In genomic region chr13:79675931-79676658, GRCh38 we compare ENCODE assay signal across 25 cellular contexts.
A peak's percentile ranks its signal among the peaks of the same experiment; 100 is the strongest.
DNase-seq lines count a peak whose midpoint lies in the region; ATAC-seq and TF ChIP-seq lines count a peak whose summit lies in the region.
"Had no signal": no experiment of that assay in that cellular context is flagged by ENCODE, and none has a peak within 500 bp of the region (broad histone marks: within the 10 kb centered on the region; RNA-seq: fewer than 3 reads in every experiment).

No MANE protein-coding gene starts in this region.

- H3K4me3 Mint-ChIP-seq in WTC11: no peak overlapping the region
- H3K4me3 Mint-ChIP-seq: activated CD8-positive, alpha-beta T cell treated with anti-CD3 and anti-CD28 coated beads, Interleukin-2, amount 10 ng/mL, durations not matched to agents 7 days and 5 days; activated naive CD8-positive, alpha-beta T cell treated with anti-CD3 and anti-CD28 coated beads, Interleukin-2, amount 10 ng/mL, durations not matched to agents 7 days and 5 days; B cell; CD8-positive, alpha-beta memory T cell; naive B cell; T-helper 1 cell treated with Interleukin-12 subunit alpha and Interleukin-12 subunit beta and Interleukin-4 antibody, amounts not matched to agents 30 μg/mL and 1 μg/mL, for 36 hours; type B pancreatic cell had no signal

- H3K36me3 Mint-ChIP-seq in WTC11: no peaks in the 10 kb centered on the region
- H3K36me3 Mint-ChIP-seq: activated naive CD8-positive, alpha-beta T cell treated with anti-CD3 and anti-CD28 coated beads, Interleukin-2, amount 10 ng/mL, durations not matched to agents 7 days and 5 days; CD8-positive, alpha-beta memory T cell; naive B cell; type B pancreatic cell had no signal

- H3K4me3 ChIP-seq in heart right ventricle: no peak overlapping the region
- no peak overlapping the region for H3K4me3 ChIP-seq in mucosa of descending colon
- H3K4me3 ChIP-seq: ascending aorta, SK-N-MC, smooth muscle cell had no signal

- DNase-seq in DMS153 treated with DMSO at 0.1 percent for 48 hours (lab: John Stamatoyannopoulos, UW; ENCODE audit: unreplicated experiment) (peak; percentile 24), WTC11 (ENCODE audit: low spot score) (no peak), heart right ventricle (no peak), mucosa of descending colon (no peak), NCI-H1105 (lab: John Stamatoyannopoulos, UW) (no peak), NCI-H2029 treated with DMSO at 0.1 percent for 48 hours (lab: John Stamatoyannopoulos, UW) (no peak), Kasumi-1 (lab: John Stamatoyannopoulos, UW) (no peak), GM10266 (ENCODE audit: extremely low spot score) (no peak)
- DNase-seq: activated CD4-positive, CD25-positive, alpha-beta regulatory T cell treated with anti-CD3 and anti-CD28 coated beads, Interleukin-2, amount 50 U/mL, for 72 hours; activated CD8-positive, alpha-beta T cell treated with anti-CD3 and anti-CD28 coated beads, Interleukin-2, amount 10 ng/mL, durations not matched to agents 7 days and 5 days; activated naive CD8-positive, alpha-beta T cell treated with anti-CD3 and anti-CD28 coated beads, Interleukin-2, amount 10 ng/mL, durations not matched to agents 7 days and 5 days; activated T-cell treated with anti-CD3 and anti-CD28 coated beads for 4 hours; CD8-positive, alpha-beta memory T cell; naive B cell; NCI-H1048; NCI-H2029; NCI-H226; occipital lobe; stimulated activated CD4-positive, alpha-beta T cell treated with anti-CD3 and anti-CD28 coated beads, Interleukin-1b, Interleukin-23, amount 100 ng/mL, for 48 hours had no signal

- peak overlapping the region in 6 of 10 donors; percentile 51 to 73 (median 66) for H3K27ac ChIP-seq in heart right ventricle
- H3K27ac ChIP-seq: ascending aorta, SK-N-MC had no signal

- no peak overlapping the region for H3K27ac Mint-ChIP-seq in WTC11
- H3K27ac Mint-ChIP-seq: activated CD8-positive, alpha-beta T cell treated with anti-CD3 and anti-CD28 coated beads, Interleukin-2, amount 10 ng/mL, durations not matched to agents 7 days and 5 days; activated naive CD8-positive, alpha-beta T cell treated with anti-CD3 and anti-CD28 coated beads, Interleukin-2, amount 10 ng/mL, durations not matched to agents 7 days and 5 days; B cell; naive B cell; T-helper 1 cell treated with Interleukin-12 subunit alpha and Interleukin-12 subunit beta and Interleukin-4 antibody, amounts not matched to agents 30 μg/mL and 1 μg/mL, for 36 hours had no signal

- H3K4me1 Mint-ChIP-seq in WTC11: peaks cover 15% of the 10 kb centered on the region
- H3K4me1 Mint-ChIP-seq: activated naive CD8-positive, alpha-beta T cell treated with anti-CD3 and anti-CD28 coated beads, Interleukin-2, amount 10 ng/mL, durations not matched to agents 7 days and 5 days; B cell; CD8-positive, alpha-beta memory T cell; naive B cell had no signal

- no peaks in the 10 kb centered on the region for H3K27me3 Mint-ChIP-seq in WTC11 (ENCODE audit: low read depth)
- H3K27me3 Mint-ChIP-seq: type B pancreatic cell had no signal

- intact Hi-C loops in heart right ventricle (cut with DNase I) (loop anchor here in 6 of 10 donors (5.0 to 10.0 kb wide), 5 partner anchors 39 to 1341 kb away; partner anchors contain the start of gene SPRY2 (in 2 of the 6)), mucosa of descending colon (cut with DNase I, micrococcal nuclease) (loop anchor here in 1 of 2 donors (5.0 kb wide), 1 partner anchor 566 kb away; no protein-coding TSS in a partner anchor)

- H3K36me3 ChIP-seq in heart right ventricle (no peaks in the 10 kb centered on the region), mucosa of descending colon (ENCODE audit: low read depth) (no peaks in the 10 kb centered on the region)
- H3K36me3 ChIP-seq: ascending aorta had no signal

- H3K4me1 ChIP-seq in heart right ventricle: peaks cover 0 to 38% (median 11%) of the 10 kb centered on the region in 9 donors
- H3K4me1 ChIP-seq in mucosa of descending colon (ENCODE audit: low read depth): no peaks in the 10 kb centered on the region

- TF ChIP-seq CTCF in WTC11 (IDR thresholded peaks at IDR 0.05): no peak
- peak in 5 of 9 donors; percentile 5 to 36 (median 19) for TF ChIP-seq CTCF in heart right ventricle (IDR thresholded peaks at IDR 0.05)
- TF ChIP-seq CTCF in mucosa of descending colon (IDR thresholded peaks at IDR 0.05): no peak
- TF ChIP-seq CTCF in GM10266 (IDR thresholded peaks at IDR 0.05; ENCODE audit: control insufficient read depth, insufficient read depth, low read depth, missing control alignments): no peak

- H3K27me3 ChIP-seq in heart right ventricle: no peaks in the 10 kb centered on the region
- H3K27me3 ChIP-seq: ascending aorta had no signal

- 46 to 63% methylated on average over 7 of the region's 7 CpGs for WGBS in heart right ventricle, 2 donors

- no peaks in the 10 kb centered on the region for H3K9me3 Mint-ChIP-seq in WTC11
- H3K9me3 Mint-ChIP-seq: activated naive CD8-positive, alpha-beta T cell treated with anti-CD3 and anti-CD28 coated beads, Interleukin-2, amount 10 ng/mL, durations not matched to agents 7 days and 5 days; naive B cell; T-helper 1 cell treated with Interleukin-12 subunit alpha and Interleukin-12 subunit beta and Interleukin-4 antibody, amounts not matched to agents 30 μg/mL and 1 μg/mL, for 36 hours had no signal

- POLR2A ChIA-PET in WTC11 (lab: Charles Lee): no interaction called here

- CTCF ChIA-PET in WTC11 (lab: Charles Lee): interaction anchor here (0.5 to 1.0 kb wide), 3 partner anchors 252 to 628 kb away, joined by 3 to 6 read pairs (median 6); no protein-coding TSS in a partner anchor

- H3K9me3 ChIP-seq in heart right ventricle: no peaks in the 10 kb centered on the region
- no peaks in the 10 kb centered on the region for H3K9me3 ChIP-seq in mucosa of descending colon
- H3K9me3 ChIP-seq: ascending aorta had no signal

- ATAC-seq in WTC11: peak; percentile 43
- peak; percentile 23 to 79 (median 66) for ATAC-seq in heart right ventricle
- peak; percentile 43 for ATAC-seq in mucosa of descending colon
- ATAC-seq: activated CD8-positive, alpha-beta T cell treated with anti-CD3 and anti-CD28 coated beads, Interleukin-2, amount 10 ng/mL, durations not matched to agents 7 days and 5 days had no signal

TF ChIP-seq in WTC11, 78 proteins besides CTCF, POLR2A, EP300 and RAD21:
- TF ChIP-seq ZNF423 (CRISPR knock-in tag; IDR thresholded peaks at IDR 0.05): no peak

Comparison
In these comparisons a context has a peak if more than half of its experiments do, and no peak if none do; other contexts are left out.
1. CTCF ChIP-seq: peak in heart right ventricle (5 of 9); none in WTC11 (single experiment), mucosa of descending colon (single experiment) and GM10266 (single experiment).
2. Peak in every context shown above with its lines, with median percentiles within 50 percentile points of each other: ATAC-seq.